ENCODE assay signal across 8 cellular contexts in genomic region chr5:96936431-96937221, GRCh38. TPM values are rescaled to one million over a fixed set of nuclear protein-coding genes. Genes with fewer than 3 reads are reported as not detected.
DNase-seq lines count a peak whose midpoint lies in the region; ATAC-seq and TF ChIP-seq lines count a peak whose summit lies in the region.

No MANE protein-coding gene starts in this region.

- ATAC-seq in GM21526 (IDR thresholded peaks at IDR 0.05; ENCODE audit: low FRiP score, unreplicated experiment), result peak; percentile 31
- ATAC-seq in activated CD4-positive, alpha-beta T cell treated with anti-CD3 and anti-CD28 coated beads for 36 hours, result peak; percentile 7
- ATAC-seq in lower lobe of right lung, result peak; percentile 0 to 3

- TF ChIP-seq CTCF in coronary artery (IDR thresholded peaks at IDR 0.05) (no peak), lower lobe of right lung (IDR thresholded peaks at IDR 0.05) (peak; percentile 12)

- H3K36me3 Mint-ChIP-seq in activated CD4-positive, alpha-beta T cell treated with anti-CD3 and anti-CD28 coated beads for 36 hours (ENCODE audit: low read depth), result peaks cover 19% of the 10 kb centered on the region

- POLR2A ChIA-PET in activated CD4-positive, alpha-beta T cell treated with anti-CD3 and anti-CD28 coated beads for 36 hours (lab: Charles Lee), result interaction anchor here (0.8 to 1.7 kb wide), 8 partner anchors 16 to 129 kb away, joined by 3 to 11 read pairs (median 4); partner anchors contain the start of gene ERAP1

- no peaks in the 10 kb centered on the region for H3K27me3 ChIP-seq in lower lobe of right lung (ENCODE audit: low read depth)

- H3K27ac ChIP-seq in coronary artery, result peak overlapping the region; percentile 98 to 99
- peak overlapping the region; percentile 95 for H3K27ac ChIP-seq in lower lobe of right lung

- no peaks in the 10 kb centered on the region for H3K9me3 ChIP-seq in lower lobe of right lung

- no peaks in the 10 kb centered on the region for H3K9me3 Mint-ChIP-seq in activated CD4-positive, alpha-beta T cell treated with anti-CD3 and anti-CD28 coated beads for 36 hours (ENCODE audit: low read depth)

- H3K27ac Mint-ChIP-seq in activated CD4-positive, alpha-beta T cell treated with anti-CD3 and anti-CD28 coated beads for 36 hours, result peak overlapping the region; percentile 98

- H3K4me3 ChIP-seq in Jurkat, Clone E6-1 (ENCODE audit: low read length), result peak overlapping the region; percentile 87
- H3K4me3 ChIP-seq in coronary artery (peak overlapping the region; percentile 98), lower lobe of right lung (peak overlapping the region; percentile 93)

- H3K4me3 Mint-ChIP-seq in activated CD4-positive, alpha-beta T cell treated with anti-CD3 and anti-CD28 coated beads for 36 hours, result peak overlapping the region; percentile 96

- no peaks in the 10 kb centered on the region for H3K27me3 Mint-ChIP-seq in activated CD4-positive, alpha-beta T cell treated with anti-CD3 and anti-CD28 coated beads for 36 hours

- H3K4me1 Mint-ChIP-seq in activated CD4-positive, alpha-beta T cell treated with anti-CD3 and anti-CD28 coated beads for 36 hours, result peaks cover 61% of the 10 kb centered on the region

- H3K36me3 ChIP-seq in lower lobe of right lung, result no peaks in the 10 kb centered on the region

- CTCF ChIA-PET in activated CD4-positive, alpha-beta T cell treated with anti-CD3 and anti-CD28 coated beads for 36 hours (lab: Charles Lee), result interaction anchor here (0.6 to 1.2 kb wide), 7 partner anchors 26 to 1075 kb away, joined by 3 to 4 read pairs (median 4); no protein-coding TSS in a partner anchor

- intact Hi-C loops in activated CD4-positive, alpha-beta T cell treated with anti-CD3 and anti-CD28 coated beads for 36 hours (cut with DNase I, micrococcal nuclease), result loop anchor here (1.0 to 5.0 kb wide), 5 partner anchors 25 to 1836 kb away; partner anchors contain the start of gene RGMB (in 1 of the 2)
- intact Hi-C loops in lower lobe of right lung (cut with DNase I), result no loop called here

- DNase-seq in DMS53 treated with DMSO at 0.1 percent for 48 hours (lab: John Stamatoyannopoulos, UW; ENCODE audit: unreplicated experiment) (peak; percentile 28), coronary artery (ENCODE audit: low spot score) (peak; percentile 76), lower lobe of right lung (peak; percentile 65), NCI-H2227 (lab: John Stamatoyannopoulos, UW; ENCODE audit: unreplicated experiment) (no peak)
- peak; percentile 53 for DNase-seq in Jurkat, Clone E6-1 (ENCODE audit: low read depth, low spot score)
- peak; percentile 73 for DNase-seq in activated CD4-positive, alpha-beta T cell treated with anti-CD3 and anti-CD28 coated beads for 36 hours
- peak; percentile 17 for DNase-seq in stimulated activated CD8-positive, alpha-beta memory T cell treated with anti-CD3 and anti-CD28 coated beads, Interleukin-12 subunit alpha, Interleukin-12 subunit beta, amount 100 ng/mL, for 24 hours (ENCODE audit: extremely low read depth)

- peaks cover 50% of the 10 kb centered on the region for H3K4me1 ChIP-seq in lower lobe of right lung

RNA-seq across cellular contexts. Expression of gene LNPEP, which starts 0.7 kb away (rescaled TPM):
- 5.4 TPM for polyA plus RNA-seq in Jurkat, Clone E6-1 (2012; ENCODE audit: insufficient read depth, insufficient read length)
- total RNA-seq in activated CD4-positive, alpha-beta T cell treated with anti-CD3 and anti-CD28 coated beads for 36 hours, result 10 to 100 TPM; 45.8 to 46.7 TPM
- total RNA-seq in lower lobe of right lung, result 59.6 TPM
